ENCODE assay signal across 40 cellular contexts in genomic region chr10:83919187-83919586, GRCh38.
"Had no signal": no experiment of that assay in that cellular context is flagged by ENCODE, and none has a peak within 500 bp of the region (broad histone marks: within the 10 kb centered on the region; RNA-seq: fewer than 3 reads in every experiment).

No MANE protein-coding gene starts in this region.

- H3K27ac ChIP-seq: adrenal gland, ascending aorta, body of pancreas, brain microvascular endothelial cell, breast epithelium, cardiac muscle cell had no signal

- DNase-seq: activated effector memory CD4-positive, alpha-beta T cell treated with anti-CD3 and anti-CD28 coated beads, Interleukin-2, amount 50 U/mL, for 16 hours; activated effector memory CD4-positive, alpha-beta T cell treated with Interleukin-2 at 50 U/mL for 16 hours; activated gamma-delta T cell; activated gamma-delta T cell treated with Interleukin-2 at 50 U/mL for 16 hours; activated naive CD4-positive, alpha-beta T cell; activated naive CD4-positive, alpha-beta T cell treated with anti-CD3 and anti-CD28 coated beads for 36 hours; activated naive CD4-positive, alpha-beta T cell treated with anti-CD3 and anti-CD28 coated beads, Interleukin-2, amount 10 ng/mL, durations not matched to agents 7 days and 5 days; activated naive CD4-positive, alpha-beta T cell treated with anti-CD3 and anti-CD28 coated beads, Interleukin-2, amount 50 U/mL, for 16 hours; activated naive CD4-positive, alpha-beta T cell treated with Interleukin-2 at 50 U/mL for 16 hours; activated naive CD8-positive, alpha-beta T cell treated with anti-CD3 and anti-CD28 coated beads for 36 hours; activated naive CD8-positive, alpha-beta T cell treated with anti-CD3 and anti-CD28 coated beads, Interleukin-2, amount 10 ng/mL, durations not matched to agents 7 days and 5 days; activated naive CD8-positive, alpha-beta T cell treated with anti-CD3 and anti-CD28 coated beads, Interleukin-2, amount 50 U/mL, for 24 hours; activated T-cell treated with anti-CD3 and anti-CD28 coated beads, Interleukin-2, amount 50 U/mL, for 1 hour; activated T-cell treated with anti-CD3 and anti-CD28 coated beads, Interleukin-2, amount 50 U/mL, for 24 hours; activated T-cell treated with anti-CD3 and anti-CD28 coated beads, Interleukin-2, amount 50 U/mL, for 4 hours; activated T-cell treated with anti-CD3 and anti-CD28 coated beads, Interleukin-2, amount 50 U/mL, for 48 hours; activated T-cell treated with anti-CD3 and anti-CD28 coated beads, Interleukin-2, amount 50 U/mL, for 72 hours; adrenal gland; amniotic stem cell; amygdala; anterior cingulate cortex; aorta; body of pancreas; brain microvascular endothelial cell; caudate nucleus; central memory CD4-positive, alpha-beta T cell; cerebellar nuclear complex had no signal

- H3K4me3 Mint-ChIP-seq: activated naive CD4-positive, alpha-beta T cell treated with anti-CD3 and anti-CD28 coated beads for 36 hours; activated naive CD4-positive, alpha-beta T cell treated with anti-CD3 and anti-CD28 coated beads, Interleukin-2, amount 10 ng/mL, durations not matched to agents 7 days and 5 days; activated naive CD4-positive, alpha-beta T cell treated with anti-CD3 and anti-CD28 coated beads, Interleukin-2, amount 50 U/mL, for 24 hours; activated naive CD8-positive, alpha-beta T cell; activated naive CD8-positive, alpha-beta T cell treated with anti-CD3 and anti-CD28 coated beads for 36 hours; activated naive CD8-positive, alpha-beta T cell treated with anti-CD3 and anti-CD28 coated beads, Interleukin-2, amount 10 ng/mL, durations not matched to agents 7 days and 5 days; activated naive CD8-positive, alpha-beta T cell treated with anti-CD3 and anti-CD28 coated beads, Interleukin-2, amount 50 U/mL, for 24 hours; activated T-cell treated with anti-CD3 and anti-CD28 coated beads, Interleukin-2, amount 50 U/mL, for 24 hours; activated T-cell treated with anti-CD3 and anti-CD28 coated beads, Interleukin-2, amount 50 U/mL, for 4 hours; activated T-cell treated with anti-CD3 and anti-CD28 coated beads, Interleukin-2, amount 50 U/mL, for 72 hours; activated T-helper 1 cell treated with anti-CD3 and anti-CD28 coated beads, Interleukin-12 subunit alpha, Interleukin-12 subunit beta, Interleukin-2, Interleukin-4 antibody, amounts not matched to agents 30 ng/mL and 10 ng/mL and 1 ng/mL, durations not matched to agents 14 hours and 24 hours and 36 hours; activated T-helper 17 cell treated with anti-CD3 and anti-CD28 coated beads, Interleukin-2, amount 50 U/mL, for 72 hours; brain; central memory CD8-positive, alpha-beta T cell had no signal

- H3K9me3 Mint-ChIP-seq: activated naive CD4-positive, alpha-beta T cell treated with anti-CD3 and anti-CD28 coated beads for 36 hours; activated naive CD4-positive, alpha-beta T cell treated with anti-CD3 and anti-CD28 coated beads, Interleukin-2, amount 10 ng/mL, durations not matched to agents 7 days and 5 days; activated naive CD4-positive, alpha-beta T cell treated with anti-CD3 and anti-CD28 coated beads, Interleukin-2, amount 50 U/mL, for 24 hours; activated naive CD4-positive, alpha-beta T cell treated with anti-CD3 and anti-CD28 coated beads, Interleukin-2, amount 50 U/mL, for 72 hours; activated naive CD8-positive, alpha-beta T cell treated with anti-CD3 and anti-CD28 coated beads for 36 hours; activated naive CD8-positive, alpha-beta T cell treated with anti-CD3 and anti-CD28 coated beads, Interleukin-2, amount 10 ng/mL, durations not matched to agents 7 days and 5 days; activated naive CD8-positive, alpha-beta T cell treated with anti-CD3 and anti-CD28 coated beads, Interleukin-2, amount 50 U/mL, for 24 hours; activated T-cell treated with anti-CD3 and anti-CD28 coated beads, Interleukin-2, amount 50 U/mL, for 24 hours; activated T-cell treated with anti-CD3 and anti-CD28 coated beads, Interleukin-2, amount 50 U/mL, for 4 hours; activated T-helper 1 cell treated with anti-CD3 and anti-CD28 coated beads, Interleukin-12 subunit alpha, Interleukin-12 subunit beta, Interleukin-2, Interleukin-4 antibody, amounts not matched to agents 30 ng/mL and 10 ng/mL and 1 ng/mL, durations not matched to agents 14 hours and 24 hours and 36 hours; activated T-helper 17 cell treated with anti-CD3 and anti-CD28 coated beads, Interleukin-2, amount 50 U/mL, for 72 hours; activated T-helper 2 cell treated with anti-CD3 and anti-CD28 coated beads, Interferon-gamma antibody, Interleukin-2, Interleukin-4, amounts not matched to agents 10 μg/mL and 5 μg/mL and 100 μg/mL, durations not matched to agents 14 hours and 24 hours and 36 hours; brain; central memory CD8-positive, alpha-beta T cell had no signal

- H3K36me3 ChIP-seq: adrenal gland, ascending aorta, brain microvascular endothelial cell, breast epithelium, cardiac muscle cell had no signal

- H3K9me3 ChIP-seq: adrenal gland, ascending aorta, body of pancreas, breast epithelium had no signal

- ATAC-seq: activated naive CD4-positive, alpha-beta T cell treated with anti-CD3 and anti-CD28 coated beads, Interleukin-2, amount 50 U/mL, for 72 hours; activated naive CD8-positive, alpha-beta T cell treated with anti-CD3 and anti-CD28 coated beads, Interleukin-2, amount 50 U/mL, for 24 hours; activated T-cell treated with anti-CD3 and anti-CD28 coated beads, Interleukin-2, amount 50 U/mL, for 4 hours; activated T-cell treated with anti-CD3 and anti-CD28 coated beads, Interleukin-2, amount 50 U/mL, for 72 hours; activated T-helper 17 cell treated with anti-CD3 and anti-CD28 coated beads, Interleukin-2, amount 50 U/mL, for 72 hours; body of pancreas had no signal

- H3K4me1 ChIP-seq: adrenal gland, ascending aorta, body of pancreas, breast epithelium had no signal

- FAIRE-seq: astrocyte, bronchial epithelial cell had no signal

- H3K27me3 ChIP-seq: adrenal gland, ascending aorta, body of pancreas, brain microvascular endothelial cell, breast epithelium, cardiac muscle cell had no signal

- H3K27ac Mint-ChIP-seq: activated naive CD4-positive, alpha-beta T cell treated with anti-CD3 and anti-CD28 coated beads for 36 hours; activated naive CD4-positive, alpha-beta T cell treated with anti-CD3 and anti-CD28 coated beads, Interleukin-2, amount 10 ng/mL, durations not matched to agents 7 days and 5 days; activated naive CD4-positive, alpha-beta T cell treated with anti-CD3 and anti-CD28 coated beads, Interleukin-2, amount 50 U/mL, for 24 hours; activated naive CD4-positive, alpha-beta T cell treated with anti-CD3 and anti-CD28 coated beads, Interleukin-2, amount 50 U/mL, for 72 hours; activated naive CD8-positive, alpha-beta T cell; activated naive CD8-positive, alpha-beta T cell treated with anti-CD3 and anti-CD28 coated beads for 36 hours; activated naive CD8-positive, alpha-beta T cell treated with anti-CD3 and anti-CD28 coated beads, Interleukin-2, amount 10 ng/mL, durations not matched to agents 7 days and 5 days; activated naive CD8-positive, alpha-beta T cell treated with anti-CD3 and anti-CD28 coated beads, Interleukin-2, amount 50 U/mL, for 24 hours; activated T-cell treated with anti-CD3 and anti-CD28 coated beads, Interleukin-2, amount 50 U/mL, for 24 hours; activated T-cell treated with anti-CD3 and anti-CD28 coated beads, Interleukin-2, amount 50 U/mL, for 72 hours; activated T-helper 1 cell treated with anti-CD3 and anti-CD28 coated beads, Interleukin-12 subunit alpha, Interleukin-12 subunit beta, Interleukin-2, Interleukin-4 antibody, amounts not matched to agents 30 ng/mL and 10 ng/mL and 1 ng/mL, durations not matched to agents 14 hours and 24 hours and 36 hours; activated T-helper 17 cell treated with anti-CD3 and anti-CD28 coated beads, Interleukin-2, amount 50 U/mL, for 72 hours; activated T-helper 2 cell treated with anti-CD3 and anti-CD28 coated beads, Interferon-gamma antibody, Interleukin-2, Interleukin-4, amounts not matched to agents 10 μg/mL and 5 μg/mL and 100 μg/mL, durations not matched to agents 14 hours and 24 hours and 36 hours had no signal

- H3K4me1 Mint-ChIP-seq: activated naive CD4-positive, alpha-beta T cell treated with anti-CD3 and anti-CD28 coated beads, Interleukin-2, amount 10 ng/mL, durations not matched to agents 7 days and 5 days; activated naive CD4-positive, alpha-beta T cell treated with anti-CD3 and anti-CD28 coated beads, Interleukin-2, amount 50 U/mL, for 24 hours; activated naive CD8-positive, alpha-beta T cell treated with anti-CD3 and anti-CD28 coated beads, Interleukin-2, amount 50 U/mL, for 24 hours; activated T-helper 17 cell treated with anti-CD3 and anti-CD28 coated beads, Interleukin-2, amount 50 U/mL, for 72 hours; central memory CD8-positive, alpha-beta T cell had no signal

- H3K4me3 ChIP-seq: adrenal gland, ascending aorta, body of pancreas, breast epithelium, cardiac muscle cell had no signal

- H3K36me3 Mint-ChIP-seq: activated naive CD4-positive, alpha-beta T cell treated with anti-CD3 and anti-CD28 coated beads, Interleukin-2, amount 10 ng/mL, durations not matched to agents 7 days and 5 days; activated naive CD4-positive, alpha-beta T cell treated with anti-CD3 and anti-CD28 coated beads, Interleukin-2, amount 50 U/mL, for 24 hours; activated naive CD4-positive, alpha-beta T cell treated with anti-CD3 and anti-CD28 coated beads, Interleukin-2, amount 50 U/mL, for 72 hours; activated naive CD8-positive, alpha-beta T cell; activated naive CD8-positive, alpha-beta T cell treated with anti-CD3 and anti-CD28 coated beads for 36 hours; activated naive CD8-positive, alpha-beta T cell treated with anti-CD3 and anti-CD28 coated beads, Interleukin-2, amount 10 ng/mL, durations not matched to agents 7 days and 5 days; brain had no signal
